8 cellular contexts compared by ENCODE assay signal in the genomic region with DNA sequence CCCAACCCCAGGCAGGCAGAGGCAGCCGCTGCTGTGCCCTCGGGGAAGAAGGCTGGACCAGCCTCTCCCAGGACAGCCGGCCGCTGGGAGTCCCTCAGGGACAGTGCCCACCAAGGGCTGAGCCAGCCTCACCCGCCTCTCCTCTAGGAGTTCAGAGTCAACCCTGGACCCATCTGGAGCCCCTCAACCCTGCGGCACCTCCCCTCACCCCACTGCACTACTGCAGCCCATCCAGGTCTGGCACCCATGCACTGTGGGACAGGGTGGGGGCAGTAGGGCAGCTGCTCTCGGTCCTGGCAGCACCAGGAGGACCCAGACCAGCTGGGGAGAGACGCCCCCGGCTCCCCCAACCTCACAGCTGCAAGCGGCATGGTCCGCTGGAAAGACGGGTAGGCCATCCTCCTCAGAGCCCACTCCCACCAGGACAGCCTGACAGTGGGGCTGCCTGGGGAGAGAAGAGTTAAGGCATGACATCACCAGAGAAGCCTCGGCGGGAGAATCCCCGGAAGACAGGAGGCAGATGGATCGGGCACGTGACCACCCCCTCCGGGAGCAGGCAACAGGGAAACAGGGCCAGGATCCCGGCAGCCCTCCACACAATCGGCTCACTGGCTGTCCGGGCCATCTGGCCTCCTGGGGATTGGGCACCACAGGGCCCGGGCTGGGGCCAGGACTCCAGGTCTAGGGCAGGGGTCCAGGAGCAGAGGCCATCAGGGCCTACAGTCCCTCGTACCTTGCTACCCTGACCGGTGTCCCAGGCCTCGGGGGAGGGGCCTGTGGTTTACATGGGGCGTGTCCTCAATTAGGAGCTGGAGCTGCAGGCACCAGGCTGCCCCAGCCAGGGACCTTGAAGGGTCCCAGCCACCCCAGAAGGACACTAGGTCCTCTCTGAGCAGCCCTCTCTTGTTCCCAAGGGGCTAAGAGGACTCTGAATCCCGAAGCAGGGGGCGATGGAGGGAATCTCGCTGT. TPM values are rescaled to one million over a fixed set of nuclear protein-coding genes. Genes with fewer than 3 reads are reported as not detected.
A peak's percentile ranks its signal among the peaks of the same experiment; 100 is the strongest.
DNase-seq lines count a peak whose midpoint lies in the region; ATAC-seq and TF ChIP-seq lines count a peak whose summit lies in the region.

No MANE protein-coding gene starts in this region.

- no peaks in the 10 kb centered on the region for H3K27me3 Mint-ChIP-seq in CD8-positive, alpha-beta T cell (ENCODE audit: low read depth)
- H3K27me3 Mint-ChIP-seq in nephron (ENCODE audit: low read depth) = no peaks in the 10 kb centered on the region

- H3K4me1 ChIP-seq in CD8-positive, alpha-beta T cell (ENCODE audit: insufficient read depth, low read length) = peaks cover 35% of the 10 kb centered on the region
- peaks cover 33% of the 10 kb centered on the region for H3K4me1 ChIP-seq in Karpas-422 (ENCODE audit: low read length)

- POLR2A ChIA-PET in CD8-positive, alpha-beta T cell (lab: Charles Lee) = no interaction called here

- intact Hi-C loops in CD8-positive, alpha-beta T cell (cut with DNase I, micrococcal nuclease) = loop anchor here (5.0 kb wide), 7 partner anchors 32 to 613 kb away; a partner anchor contains a TSS

- H3K79me2 ChIP-seq in Karpas-422 (ENCODE audit: low read length) = peaks cover 40% of the 10 kb centered on the region

- peak overlapping the region; percentile 37 for H3K27ac Mint-ChIP-seq in CD8-positive, alpha-beta T cell
- peak overlapping the region; percentile 65 to 76 (median 76) for H3K27ac Mint-ChIP-seq in nephron

- no peaks in the 10 kb centered on the region for H3K9me3 Mint-ChIP-seq in CD8-positive, alpha-beta T cell
- no peaks in the 10 kb centered on the region for H3K9me3 Mint-ChIP-seq in nephron

- CTCF ChIA-PET in CD8-positive, alpha-beta T cell (lab: Charles Lee) = interaction anchor here (0.8 to 1.4 kb wide), 5 partner anchors 9 to 321 kb away, joined by 3 to 8 read pairs (median 4); no protein-coding TSS in a partner anchor

- no peak overlapping the region for H2AFZ ChIP-seq in Karpas-422 (ENCODE audit: low read length)

- peak overlapping the region; percentile 97 for H3K9ac ChIP-seq in Karpas-422 (ENCODE audit: low read length)

- TF ChIP-seq CTCF in CD8-positive, alpha-beta T cell (IDR thresholded peaks at IDR 0.05) = no peak
- TF ChIP-seq CTCF in VCaP (conservative IDR thresholded peaks at IDR 0.05) (no peak), fibroblast of villous mesenchyme (IDR thresholded peaks at IDR 0.05; ENCODE audit: insufficient read depth, low read depth, low read length) (no peak), nephron (IDR thresholded peaks at IDR 0.05; ENCODE audit: unreplicated experiment in 3 of 3) (no peak)

- H3K27me3 ChIP-seq in CD8-positive, alpha-beta T cell (ENCODE audit: insufficient read depth, low read length) = no peaks in the 10 kb centered on the region
- H3K27me3 ChIP-seq in Karpas-422 (ENCODE audit: low read length) = no peaks in the 10 kb centered on the region

- H3K36me3 ChIP-seq in CD8-positive, alpha-beta T cell (ENCODE audit: insufficient read depth, low read length) = no peaks in the 10 kb centered on the region
- H3K36me3 ChIP-seq in Karpas-422 (ENCODE audit: insufficient read depth, low read length) = no peaks in the 10 kb centered on the region

- peaks cover 12% of the 10 kb centered on the region; the same call in 1 of the 2 replicates for H4K20me1 ChIP-seq in Karpas-422 (ENCODE audit: insufficient read depth, low read depth, low read length)

- H3K4me3 ChIP-seq in CD8-positive, alpha-beta T cell (ENCODE audit: low read depth, low read length) = peak overlapping the region; percentile 43
- H3K4me3 ChIP-seq in Karpas-422 (ENCODE audit: low read length) (peak overlapping the region; percentile 85), fibroblast of villous mesenchyme (ENCODE audit: low read depth, low read length) (peak overlapping the region; percentile 76)

- no peaks in the 10 kb centered on the region for H3K36me3 Mint-ChIP-seq in CD8-positive, alpha-beta T cell
- H3K36me3 Mint-ChIP-seq in nephron (ENCODE audit: low read depth) = no peaks in the 10 kb centered on the region

- H3K9me2 ChIP-seq in Karpas-422 (replicated peaks; ENCODE audit: insufficient read depth, low read length) = no peaks in the 10 kb centered on the region

- peak overlapping the region; percentile 94 for H3K4me2 ChIP-seq in Karpas-422 (ENCODE audit: low read depth, low read length, poor library complexity, severe bottlenecking)

- H3K4me1 Mint-ChIP-seq in CD8-positive, alpha-beta T cell (ENCODE audit: low read depth) = peaks cover 22% of the 10 kb centered on the region
- H3K4me1 Mint-ChIP-seq in nephron = peaks cover 22% of the 10 kb centered on the region

- ATAC-seq in CD8-positive, alpha-beta T cell = no peak
- ATAC-seq in HG02798 (IDR thresholded peaks at IDR 0.05; ENCODE audit: poor library complexity, unreplicated experiment) = no peak
- no peak for ATAC-seq in HG03159 (IDR thresholded peaks at IDR 0.05; ENCODE audit: unreplicated experiment)

- H3K4me3 Mint-ChIP-seq in CD8-positive, alpha-beta T cell = peak overlapping the region; percentile 87
- peak overlapping the region; percentile 78 to 86 (median 86) for H3K4me3 Mint-ChIP-seq in nephron

- DNase-seq in CD8-positive, alpha-beta T cell = no peak
- peak; percentile 61 for DNase-seq in Karpas-422
- DNase-seq in fibroblast of villous mesenchyme (ENCODE audit: low read depth) = peak; percentile 87
- DNase-seq in AML-193 (lab: John Stamatoyannopoulos, UW) = no peak

- H3K27ac ChIP-seq in CD8-positive, alpha-beta T cell (ENCODE audit: low read depth, low read length) = no peak overlapping the region
- H3K27ac ChIP-seq in Karpas-422 (ENCODE audit: low read length) (peak overlapping the region; percentile 97), VCaP (peak overlapping the region; percentile 96)

- no peaks in the 10 kb centered on the region for H3K9me3 ChIP-seq in CD8-positive, alpha-beta T cell (ENCODE audit: low read length)
- no peaks in the 10 kb centered on the region for H3K9me3 ChIP-seq in Karpas-422 (ENCODE audit: low read length)

RNA-seq across cellular contexts. Expression of a gene that starts 3.1 kb away (rescaled TPM):
- 10 to 100 TPM; 46.6 to 47.5 TPM for total RNA-seq in CD8-positive, alpha-beta T cell
- 28.1 and 94.6 TPM in 2 replicates for total RNA-seq in Karpas-422 (2014; rRNA removed; shearing (Covaris generic); ENCODE audit: low replicate concordance)
- total RNA-seq in fibroblast of villous mesenchyme = 43.2 and 54.8 TPM in 2 replicates

RNA-seq across cellular contexts. Expression of a gene that starts 3.8 kb away (rescaled TPM):
- 10 to 100 TPM; 17.1 to 17.5 TPM for total RNA-seq in CD8-positive, alpha-beta T cell
- 14.9 and 45.1 TPM in 2 replicates for total RNA-seq in Karpas-422 (2014; rRNA removed; shearing (Covaris generic); ENCODE audit: low replicate concordance)
- total RNA-seq in fibroblast of villous mesenchyme = 25.0 and 36.7 TPM in 2 replicates

RNA-seq across cellular contexts. Expression of a gene that starts 19.8 kb away (rescaled TPM):
- total RNA-seq in CD8-positive, alpha-beta T cell = 100 to 1,000 TPM; 139 to 156 TPM
- 69.8 and 168 TPM in 2 replicates for total RNA-seq in Karpas-422 (2014; rRNA removed; shearing (Covaris generic); ENCODE audit: low replicate concordance)
- total RNA-seq in fibroblast of villous mesenchyme = 57.9 and 61.2 TPM in 2 replicates

RNA-seq across cellular contexts. Expression of a gene that starts 20.0 kb away (rescaled TPM):
- 1 to 10 TPM; 7.3 to 7.9 TPM for total RNA-seq in CD8-positive, alpha-beta T cell
- 35.0 and 74.7 TPM in 2 replicates for total RNA-seq in Karpas-422 (2014; rRNA removed; shearing (Covaris generic); ENCODE audit: low replicate concordance)
- total RNA-seq in fibroblast of villous mesenchyme = 11.7 and 13.2 TPM in 2 replicates

RNA-seq across cellular contexts. Expression of a gene that starts 24.4 kb away (rescaled TPM):
- total RNA-seq in CD8-positive, alpha-beta T cell = 10 to 100 TPM; 11.4 to 13.9 TPM
- total RNA-seq in Karpas-422 (2014; rRNA removed; shearing (Covaris generic); ENCODE audit: low replicate concordance) = 1.2 and 1.4 TPM in 2 replicates
- total RNA-seq in fibroblast of villous mesenchyme = 0.86 and 0.97 TPM in 2 replicates

Comparison
In these comparisons a context has a peak if more than half of its experiments do, and no peak if none do; other contexts are left out.
1. DNase-seq: peak in Karpas-422 (single experiment) and fibroblast of villous mesenchyme (single experiment); none in CD8-positive, alpha-beta T cell (0 of 7) and AML-193 (0 of 2).
2. Peak in every context shown above with its lines, with median percentiles within 50 percentile points of each other: H3K4me3 ChIP-seq.